26 cellular contexts compared by ENCODE assay signal in genomic region chr11:16012125-16012751, GRCh38.
DNase-seq lines count a peak whose midpoint lies in the region; ATAC-seq, FAIRE-seq and TF ChIP-seq lines count a peak whose summit lies in the region.
"Had no signal": no experiment of that assay in that cellular context is flagged by ENCODE, and none has a peak within 500 bp of the region (broad histone marks: within the 10 kb centered on the region; RNA-seq: fewer than 3 reads in every experiment).

No MANE protein-coding gene starts in this region.

- no peaks in the 10 kb centered on the region for H3K27me3 Mint-ChIP-seq in chondrocyte (ENCODE audit: low read depth)
- H3K27me3 Mint-ChIP-seq: activated CD4-positive, alpha-beta memory T cell treated with anti-CD3 and anti-CD28 coated beads, Interleukin-2, amount 10 ng/mL, durations not matched to agents 7 days and 5 days; CD8-positive, alpha-beta memory T cell had no signal

- intact Hi-C loops in pancreas (cut with DNase I), result no loop called here

- FAIRE-seq in pancreas (lab: Jason Lieb, UNC), result no peak
- FAIRE-seq: frontal cortex had no signal

- H3K4me3 ChIP-seq in pancreas, result no peak overlapping the region
- H3K4me3 ChIP-seq: spleen, stomach had no signal

- H3K27ac ChIP-seq in pancreas, result no peak overlapping the region
- H3K27ac ChIP-seq: spleen, stomach had no signal

- no peak overlapping the region for H3K4me3 Mint-ChIP-seq in chondrocyte (ENCODE audit: unreplicated experiment)
- H3K4me3 Mint-ChIP-seq: activated CD4-positive, alpha-beta memory T cell treated with anti-CD3 and anti-CD28 coated beads, Interleukin-2, amount 10 ng/mL, durations not matched to agents 7 days and 5 days; CD8-positive, alpha-beta memory T cell; mesothelial cell of epicardium; neural crest cell had no signal

- no peak for TF ChIP-seq CTCF in chondrocyte (IDR thresholded peaks at IDR 0.05)
- no peak for TF ChIP-seq CTCF in pancreas (IDR thresholded peaks at IDR 0.05)

- H3K4me1 Mint-ChIP-seq in chondrocyte (ENCODE audit: low read depth), result peaks cover 39% of the 10 kb centered on the region
- H3K4me1 Mint-ChIP-seq: activated CD4-positive, alpha-beta memory T cell treated with anti-CD3 and anti-CD28 coated beads, Interleukin-2, amount 10 ng/mL, durations not matched to agents 7 days and 5 days; CD8-positive, alpha-beta memory T cell had no signal

- no peaks in the 10 kb centered on the region for H3K9me3 ChIP-seq in pancreas
- H3K9me3 ChIP-seq: spleen, stomach had no signal

- 30 to 32% methylated on average over 6 of the region's 6 CpGs for WGBS in pancreas, 2 donors

- peaks cover 5 to 9% (median 7%) of the 10 kb centered on the region in 3 donors for H3K4me1 ChIP-seq in pancreas
- H3K4me1 ChIP-seq: stomach had no signal

- H3K36me3 Mint-ChIP-seq in chondrocyte (ENCODE audit: low read depth), result peaks cover 9% of the 10 kb centered on the region
- H3K36me3 Mint-ChIP-seq: CD8-positive, alpha-beta memory T cell; mesothelial cell of epicardium had no signal

- no peaks in the 10 kb centered on the region for H3K9me3 Mint-ChIP-seq in chondrocyte (ENCODE audit: low read depth)
- H3K9me3 Mint-ChIP-seq: activated CD4-positive, alpha-beta memory T cell treated with anti-CD3 and anti-CD28 coated beads, Interleukin-2, amount 10 ng/mL, durations not matched to agents 7 days and 5 days; mesothelial cell of epicardium; neural crest cell had no signal

- ATAC-seq in pancreas, result peak; percentile 81 to 92 (median 88)

- peak overlapping the region; percentile 46 for H3K27ac Mint-ChIP-seq in chondrocyte (ENCODE audit: unreplicated experiment)
- H3K27ac Mint-ChIP-seq: activated CD4-positive, alpha-beta memory T cell treated with anti-CD3 and anti-CD28 coated beads, Interleukin-2, amount 10 ng/mL, durations not matched to agents 7 days and 5 days; CD8-positive, alpha-beta memory T cell; mesothelial cell of epicardium; progenitor cell of endocrine pancreas had no signal

- DNase-seq in H4 (ENCODE audit: low spot score) (peak; percentile 74), MV-4-11 (lab: John Stamatoyannopoulos, UW) (peak; percentile 46), chondrocyte (ENCODE audit: low spot score) (no peak), pancreas (peak in 4 of 6 donors; percentile 17 to 46 (median 35)), NCI-H128 (lab: John Stamatoyannopoulos, UW; ENCODE audit: unreplicated experiment) (no peak), NCI-H2029 (lab: John Stamatoyannopoulos, UW) (no peak), hepatic stellate cell (ENCODE audit: low spot score) (no peak)
- no peak for DNase-seq in activated T-cell treated with anti-CD3 and anti-CD28 coated beads, Interleukin-2, amount 50 U/mL, for 48 hours
- DNase-seq: activated CD4-positive, alpha-beta memory T cell treated with anti-CD3 and anti-CD28 coated beads, Interleukin-2, amount 10 ng/mL, durations not matched to agents 7 days and 5 days; activated CD4-positive, CD25-positive, alpha-beta regulatory T cell; activated naive CD4-positive, alpha-beta T cell treated with Interleukin-2 at 50 U/mL for 16 hours; amygdala; caudate nucleus; CD8-positive, alpha-beta memory T cell; DMS79; erythroblast; HCEC 1CT; NCI-H146; NCI-H2171; spleen; stimulated activated CD4-positive, alpha-beta T cell treated with anti-CD3 and anti-CD28 coated beads, Interleukin-4, amount 100 ng/mL, for 4 hours; stomach had no signal

- no peaks in the 10 kb centered on the region for H3K36me3 ChIP-seq in pancreas
- H3K36me3 ChIP-seq: spleen, stomach had no signal

- H3K27me3 ChIP-seq in pancreas, result no peaks in the 10 kb centered on the region
- H3K27me3 ChIP-seq: spleen, stomach had no signal

Comparison
In these comparisons a context has a peak if more than half of its experiments do, and no peak if none do; other contexts are left out.
1. DNase-seq: peak in H4 (single experiment), MV-4-11 (single experiment) and pancreas (4 of 6); none in chondrocyte (single experiment), NCI-H128 (single experiment), NCI-H2029 (single experiment), activated T-cell treated with anti-CD3 and anti-CD28 coated beads, Interleukin-2, amount 50 U/mL, for 48 hours (0 of 2) and hepatic stellate cell (single experiment).